ENCODE assay signal across 10 cellular contexts in the genomic region with DNA sequence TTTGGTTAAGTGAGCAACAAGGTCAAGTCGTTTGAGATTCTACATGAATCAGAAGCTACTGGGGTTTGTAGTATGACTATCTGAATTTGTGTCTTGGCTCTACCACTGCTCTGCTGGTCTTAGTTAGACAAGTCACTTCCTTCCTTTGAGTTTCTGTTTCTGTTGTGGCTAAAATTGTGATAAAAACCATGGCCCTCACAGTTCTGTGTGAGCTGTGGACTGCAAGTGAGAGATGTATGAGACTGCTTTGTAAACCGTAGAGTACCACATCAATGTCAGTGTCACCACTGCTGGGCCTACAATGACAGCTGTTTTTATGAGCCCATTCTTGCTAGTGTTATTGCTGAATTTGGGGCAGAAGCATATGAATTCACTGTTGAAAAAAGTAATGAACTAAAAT. TPM values are rescaled to one million over a fixed set of nuclear protein-coding genes. Genes with fewer than 3 reads are reported as not detected.
A peak's percentile ranks its signal among the peaks of the same experiment; 100 is the strongest.
DNase-seq lines count a peak whose midpoint lies in the region; ATAC-seq lines count a peak whose summit lies in the region.
"Had no signal": no experiment of that assay in that cellular context is flagged by ENCODE, and none has a peak within 500 bp of the region (broad histone marks: within the 10 kb centered on the region; RNA-seq: fewer than 3 reads in every experiment).

No MANE protein-coding gene starts in this region.

- peak; percentile 36 for DNase-seq in activated CD8-positive, alpha-beta T cell treated with anti-CD3 and anti-CD28 coated beads, Interleukin-2, amount 10 ng/mL, durations not matched to agents 7 days and 5 days
- no peak for DNase-seq in activated gamma-delta T cell (lab: John Stamatoyannopoulos, UW)
- DNase-seq in NCI-H1105 (lab: John Stamatoyannopoulos, UW): no peak
- DNase-seq in activated CD8-positive, alpha-beta memory T cell treated with anti-CD3 and anti-CD28 coated beads, Interleukin-2, amount 50 U/mL, for 48 hours: no peak
- DNase-seq in DMS53 (lab: John Stamatoyannopoulos, UW): no peak
- DNase-seq: stimulated activated CD4-positive, alpha-beta T cell treated with anti-CD3 and anti-CD28 coated beads, Interleukin-1b, Interleukin-23, amount 100 ng/mL, for 48 hours had no signal

- peaks cover 4% of the 10 kb centered on the region for H3K27me3 Mint-ChIP-seq in activated CD8-positive, alpha-beta T cell treated with anti-CD3 and anti-CD28 coated beads, Interleukin-2, amount 10 ng/mL, durations not matched to agents 7 days and 5 days (ENCODE audit: low read depth)

- ATAC-seq in GM18499 (IDR thresholded peaks at IDR 0.05; ENCODE audit: insufficient read depth, unreplicated experiment) (peak; percentile 99), GM19467 (IDR thresholded peaks at IDR 0.05; ENCODE audit: unreplicated experiment) (peak; percentile 99), HG03097 (IDR thresholded peaks at IDR 0.05; ENCODE audit: low FRiP score, unreplicated experiment) (peak; percentile 99)
- peak; percentile 80 for ATAC-seq in activated CD8-positive, alpha-beta T cell treated with anti-CD3 and anti-CD28 coated beads, Interleukin-2, amount 10 ng/mL, durations not matched to agents 7 days and 5 days

- CTCF ChIA-PET in activated CD8-positive, alpha-beta T cell treated with anti-CD3 and anti-CD28 coated beads, Interleukin-2, amount 10 ng/mL, durations not matched to agents 7 days and 5 days (lab: Charles Lee): no interaction called here

- H3K36me3 Mint-ChIP-seq in activated CD8-positive, alpha-beta T cell treated with anti-CD3 and anti-CD28 coated beads, Interleukin-2, amount 10 ng/mL, durations not matched to agents 7 days and 5 days (ENCODE audit: low read depth): no peaks in the 10 kb centered on the region

- H3K4me1 Mint-ChIP-seq in activated CD8-positive, alpha-beta T cell treated with anti-CD3 and anti-CD28 coated beads, Interleukin-2, amount 10 ng/mL, durations not matched to agents 7 days and 5 days (ENCODE audit: low read depth): peaks cover 16% of the 10 kb centered on the region

- H3K4me3 Mint-ChIP-seq in activated CD8-positive, alpha-beta T cell treated with anti-CD3 and anti-CD28 coated beads, Interleukin-2, amount 10 ng/mL, durations not matched to agents 7 days and 5 days: no peak overlapping the region
- H3K4me3 Mint-ChIP-seq: activated T-helper 1 cell treated with anti-CD3 and anti-CD28 coated beads, Interleukin-12 subunit alpha, Interleukin-12 subunit beta, Interleukin-2, Interleukin-4 antibody, amounts not matched to agents 30 ng/mL and 10 ng/mL and 1 ng/mL, durations not matched to agents 14 hours and 24 hours and 36 hours had no signal

- H3K9me3 Mint-ChIP-seq in activated CD8-positive, alpha-beta T cell treated with anti-CD3 and anti-CD28 coated beads, Interleukin-2, amount 10 ng/mL, durations not matched to agents 7 days and 5 days (ENCODE audit: insufficient read depth): no peaks in the 10 kb centered on the region
- H3K9me3 Mint-ChIP-seq: activated T-helper 1 cell treated with anti-CD3 and anti-CD28 coated beads, Interleukin-12 subunit alpha, Interleukin-12 subunit beta, Interleukin-2, Interleukin-4 antibody, amounts not matched to agents 30 ng/mL and 10 ng/mL and 1 ng/mL, durations not matched to agents 14 hours and 24 hours and 36 hours had no signal

- POLR2A ChIA-PET in activated CD8-positive, alpha-beta T cell treated with anti-CD3 and anti-CD28 coated beads, Interleukin-2, amount 10 ng/mL, durations not matched to agents 7 days and 5 days (lab: Charles Lee): no interaction called here

- H3K27ac Mint-ChIP-seq in activated CD8-positive, alpha-beta T cell treated with anti-CD3 and anti-CD28 coated beads, Interleukin-2, amount 10 ng/mL, durations not matched to agents 7 days and 5 days: peak overlapping the region; percentile 43
- H3K27ac Mint-ChIP-seq: activated T-helper 1 cell treated with anti-CD3 and anti-CD28 coated beads, Interleukin-12 subunit alpha, Interleukin-12 subunit beta, Interleukin-2, Interleukin-4 antibody, amounts not matched to agents 30 ng/mL and 10 ng/mL and 1 ng/mL, durations not matched to agents 14 hours and 24 hours and 36 hours had no signal

RNA-seq across cellular contexts. Expression of a gene that starts 32.7 kb away (rescaled TPM):
- total RNA-seq in activated CD8-positive, alpha-beta T cell treated with anti-CD3 and anti-CD28 coated beads, Interleukin-2, amount 10 ng/mL, durations not matched to agents 7 days and 5 days: not detected
- total RNA-seq: activated T-helper 1 cell treated with anti-CD3 and anti-CD28 coated beads, Interleukin-12 subunit alpha, Interleukin-12 subunit beta, Interleukin-2, Interleukin-4 antibody, amounts not matched to agents 30 ng/mL and 10 ng/mL and 1 ng/mL, durations not matched to agents 14 hours and 24 hours and 36 hours had no signal
